ENCODE assay signal across 19 cellular contexts in the genomic region with DNA sequence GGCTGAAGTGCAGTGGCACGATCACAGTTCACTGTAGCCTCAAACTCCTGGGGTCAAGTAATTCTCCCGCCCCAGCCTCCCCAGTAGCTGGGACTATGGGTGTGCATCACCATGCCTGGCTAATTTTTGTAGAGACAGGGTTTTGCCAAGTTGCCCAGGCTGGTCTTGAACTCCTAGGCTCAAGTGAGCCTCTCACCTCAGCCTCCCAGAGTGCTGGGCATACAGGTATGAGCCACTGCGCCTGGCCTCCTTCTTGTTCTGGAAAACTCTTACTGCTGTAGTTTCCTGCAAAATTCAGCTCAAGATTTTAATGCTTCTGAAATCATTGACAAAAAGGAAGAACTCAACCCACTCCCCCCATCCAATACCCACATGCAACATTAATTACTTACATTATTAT. TPM values are rescaled to one million over a fixed set of nuclear protein-coding genes. Genes with fewer than 3 reads are reported as not detected.
DNase-seq lines count a peak whose midpoint lies in the region; ATAC-seq and TF ChIP-seq lines count a peak whose summit lies in the region.
"Had no signal": no experiment of that assay in that cellular context is flagged by ENCODE, and none has a peak within 500 bp of the region (broad histone marks: within the 10 kb centered on the region; RNA-seq: fewer than 3 reads in every experiment).

No MANE protein-coding gene starts in this region.

- H3K4me1 Mint-ChIP-seq in activated CD4-positive, alpha-beta T cell treated with anti-CD3 and anti-CD28 coated beads, Interleukin-2, amount 10 ng/mL, durations not matched to agents 24 days and 14 days: no peaks in the 10 kb centered on the region
- H3K4me1 Mint-ChIP-seq in activated CD8-positive, alpha-beta T cell treated with anti-CD3 and anti-CD28 coated beads for 36 hours (ENCODE audit: low read depth): no peaks in the 10 kb centered on the region
- H3K4me1 Mint-ChIP-seq: B cell had no signal

- peak; percentile 6 for DNase-seq in activated CD4-positive, CD25-positive, alpha-beta regulatory T cell treated with anti-CD3 and anti-CD28 coated beads, Interleukin-2, amount 50 U/mL, for 72 hours
- peak; percentile 12 for DNase-seq in activated effector memory CD4-positive, alpha-beta T cell treated with anti-CD3 and anti-CD28 coated beads, Interleukin-2, amount 50 U/mL, for 16 hours
- DNase-seq in activated effector memory CD4-positive, alpha-beta T cell treated with Interleukin-2 at 50 U/mL for 16 hours: no peak
- DNase-seq in spleen: peak; percentile 5
- no peak for DNase-seq in activated CD4-positive, alpha-beta T cell treated with anti-CD3 and anti-CD28 coated beads, Interleukin-2, amount 10 ng/mL, durations not matched to agents 24 days and 14 days
- no peak for DNase-seq in activated CD8-positive, alpha-beta T cell treated with anti-CD3 and anti-CD28 coated beads for 36 hours
- DNase-seq: AML-193; Calu3; CD4-positive, alpha-beta T cell; CD8-positive, alpha-beta T cell; DMS79 treated with DMSO at 0.1 percent for 48 hours; GF-D8 had no signal

- no peak for TF ChIP-seq CTCF in spleen (IDR thresholded peaks at IDR 0.05 in 8 of 11, conservative IDR thresholded peaks at IDR 0.05 in 3 of 11)
- no peak for TF ChIP-seq CTCF in activated CD8-positive, alpha-beta T cell treated with anti-CD3 and anti-CD28 coated beads for 36 hours (IDR thresholded peaks at IDR 0.05)

- POLR2A ChIA-PET in activated CD8-positive, alpha-beta T cell treated with anti-CD3 and anti-CD28 coated beads for 36 hours (lab: Charles Lee): interaction anchor here (1.2 kb wide), 1 partner anchor 220 kb away, joined by 3 read pairs; no protein-coding TSS in a partner anchor

- intact Hi-C loops in spleen (cut with DNase I; ENCODE audit: low total_unique reads): no loop called here
- intact Hi-C loops in activated CD4-positive, alpha-beta T cell treated with anti-CD3 and anti-CD28 coated beads, Interleukin-2, amount 10 ng/mL, durations not matched to agents 24 days and 14 days (cut with micrococcal nuclease): no loop called here
- intact Hi-C loops in activated CD8-positive, alpha-beta T cell treated with anti-CD3 and anti-CD28 coated beads for 36 hours (cut with micrococcal nuclease): no loop called here

- H3K36me3 Mint-ChIP-seq in activated CD4-positive, alpha-beta T cell treated with anti-CD3 and anti-CD28 coated beads, Interleukin-2, amount 10 ng/mL, durations not matched to agents 24 days and 14 days (ENCODE audit: low read depth): no peaks in the 10 kb centered on the region
- H3K36me3 Mint-ChIP-seq in activated CD8-positive, alpha-beta T cell treated with anti-CD3 and anti-CD28 coated beads for 36 hours (ENCODE audit: low read depth): no peaks in the 10 kb centered on the region
- H3K36me3 Mint-ChIP-seq: CD8-positive, alpha-beta T cell had no signal

- H3K27ac Mint-ChIP-seq in activated CD4-positive, alpha-beta T cell treated with anti-CD3 and anti-CD28 coated beads, Interleukin-2, amount 10 ng/mL, durations not matched to agents 24 days and 14 days: no peak overlapping the region
- H3K27ac Mint-ChIP-seq in activated CD8-positive, alpha-beta T cell treated with anti-CD3 and anti-CD28 coated beads for 36 hours: no peak overlapping the region
- H3K27ac Mint-ChIP-seq: B cell; CD4-positive, alpha-beta T cell; CD8-positive, alpha-beta T cell had no signal

- H3K9me3 Mint-ChIP-seq in activated CD4-positive, alpha-beta T cell treated with anti-CD3 and anti-CD28 coated beads, Interleukin-2, amount 10 ng/mL, durations not matched to agents 24 days and 14 days: no peaks in the 10 kb centered on the region
- H3K9me3 Mint-ChIP-seq in activated CD8-positive, alpha-beta T cell treated with anti-CD3 and anti-CD28 coated beads for 36 hours: no peaks in the 10 kb centered on the region
- H3K9me3 Mint-ChIP-seq: CD8-positive, alpha-beta T cell had no signal

- 78 to 91% (median 90%) methylated on average over 3 of the region's 3 CpGs for WGBS in spleen, 5 donors

- CTCF ChIA-PET in activated CD8-positive, alpha-beta T cell treated with anti-CD3 and anti-CD28 coated beads for 36 hours (lab: Charles Lee): interaction anchor here (1.6 kb wide), 1 partner anchor 10 kb away, joined by 3 read pairs; no protein-coding TSS in a partner anchor

- H3K9me3 ChIP-seq in spleen: peaks cover 0 to 10% (median 7%) of the 10 kb centered on the region in 8 donors

- H3K27me3 ChIP-seq in spleen (replicated peaks in 1 of 7): peaks cover 0 to 29% (median 0%) of the 10 kb centered on the region in 7 donors
- H3K27me3 ChIP-seq: BLaER1 treated with 17β-estradiol and CSF1 and Interleukin-3, amounts not matched to agents 10 nM and 100 nM had no signal

- H3K36me3 ChIP-seq in spleen: no peaks in the 10 kb centered on the region

- ATAC-seq in activated CD4-positive, CD25-positive, alpha-beta regulatory T cell treated with anti-CD3 and anti-CD28 coated beads, Interleukin-2, amount 50 U/mL, for 24 hours: no peak
- ATAC-seq in activated CD8-positive, alpha-beta T cell treated with anti-CD3 and anti-CD28 coated beads for 36 hours: no peak
- ATAC-seq: A549; CD8-positive, alpha-beta T cell had no signal

- no peak overlapping the region for H3K4me3 Mint-ChIP-seq in activated CD4-positive, alpha-beta T cell treated with anti-CD3 and anti-CD28 coated beads, Interleukin-2, amount 10 ng/mL, durations not matched to agents 24 days and 14 days
- H3K4me3 Mint-ChIP-seq in activated CD8-positive, alpha-beta T cell treated with anti-CD3 and anti-CD28 coated beads for 36 hours: no peak overlapping the region
- H3K4me3 Mint-ChIP-seq: B cell; CD4-positive, alpha-beta T cell; CD8-positive, alpha-beta T cell had no signal

- TF ChIP-seq POLR2A in spleen (IDR thresholded peaks at IDR 0.05): no peak

- H3K27me3 Mint-ChIP-seq in activated CD4-positive, alpha-beta T cell treated with anti-CD3 and anti-CD28 coated beads, Interleukin-2, amount 10 ng/mL, durations not matched to agents 24 days and 14 days: peaks cover 3% of the 10 kb centered on the region
- peaks cover 8% of the 10 kb centered on the region for H3K27me3 Mint-ChIP-seq in activated CD8-positive, alpha-beta T cell treated with anti-CD3 and anti-CD28 coated beads for 36 hours

- no peaks in the 10 kb centered on the region for H3K4me1 ChIP-seq in spleen
- H3K4me1 ChIP-seq: A549, Caco-2 had no signal

- H3K27ac ChIP-seq in spleen: no peak overlapping the region
- H3K27ac ChIP-seq: 22Rv1; A549; BLaER1 treated with 17β-estradiol and CSF1 and Interleukin-3, amounts not matched to agents 10 nM and 100 nM; C4-2B had no signal

- H3K4me3 ChIP-seq in spleen: no peak overlapping the region
- H3K4me3 ChIP-seq: A549; BLaER1 treated with 17β-estradiol and CSF1 and Interleukin-3, amounts not matched to agents 10 nM and 100 nM had no signal

RNA-seq across cellular contexts. Expression of gene KCNG1, which starts 21.9 kb away (rescaled TPM):
- 1 to 10 TPM; 1.6 to 5.0 (median 3.5) TPM for total RNA-seq in spleen
- 1 to 10 TPM in 2 of 3 donors, under 1 TPM in 1; 0.35 to 3.0 (median 1.9) TPM for polyA plus RNA-seq in spleen
- total RNA-seq in activated CD4-positive, alpha-beta T cell treated with anti-CD3 and anti-CD28 coated beads, Interleukin-2, amount 10 ng/mL, durations not matched to agents 24 days and 14 days: 9.8 and 12.3 TPM in 2 replicates
- total RNA-seq in activated CD8-positive, alpha-beta T cell treated with anti-CD3 and anti-CD28 coated beads for 36 hours: 1 to 10 TPM; 1.8 TPM
- total RNA-seq: CD4-positive, alpha-beta T cell; CD8-positive, alpha-beta T cell had no signal

Comparison
In these comparisons a context has a peak if more than half of its experiments do, and no peak if none do; other contexts are left out.
1. DNase-seq: peak in activated CD4-positive, CD25-positive, alpha-beta regulatory T cell treated with anti-CD3 and anti-CD28 coated beads, Interleukin-2, amount 50 U/mL, for 72 hours (single experiment), activated effector memory CD4-positive, alpha-beta T cell treated with anti-CD3 and anti-CD28 coated beads, Interleukin-2, amount 50 U/mL, for 16 hours (single experiment) and spleen (single experiment); none in activated effector memory CD4-positive, alpha-beta T cell treated with Interleukin-2 at 50 U/mL for 16 hours (single experiment), activated CD4-positive, alpha-beta T cell treated with anti-CD3 and anti-CD28 coated beads, Interleukin-2, amount 10 ng/mL, durations not matched to agents 24 days and 14 days (single experiment) and activated CD8-positive, alpha-beta T cell treated with anti-CD3 and anti-CD28 coated beads for 36 hours (single experiment).